In the genomic region with DNA sequence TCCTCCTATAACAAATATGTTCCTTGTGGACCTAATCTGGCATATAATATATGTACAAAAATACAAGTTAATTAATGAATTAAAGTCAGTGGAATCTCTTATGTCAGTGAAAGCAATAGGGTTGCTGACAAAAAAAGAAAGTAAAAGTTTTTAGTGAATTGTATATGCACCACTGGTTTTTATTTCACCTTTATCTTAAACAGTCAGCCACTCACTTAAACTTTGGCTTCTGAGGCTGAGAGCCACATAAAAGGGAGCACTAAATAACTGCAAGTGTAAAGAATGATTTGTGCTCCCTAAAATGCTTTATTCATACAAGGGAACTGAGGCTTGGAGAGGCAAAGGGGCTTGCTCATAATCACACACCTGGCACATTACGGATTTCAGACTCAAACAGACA, we compare ENCODE assay signal across 20 cellular contexts. TPM values are rescaled to one million over a fixed set of nuclear protein-coding genes. Genes with fewer than 3 reads are reported as not detected.
"Had no signal": no experiment of that assay in that cellular context is flagged by ENCODE, and none has a peak within 500 bp of the region (broad histone marks: within the 10 kb centered on the region; RNA-seq: fewer than 3 reads in every experiment).

No MANE protein-coding gene starts in this region.

- H3K27ac ChIP-seq: ascending aorta had no signal

- ATAC-seq: activated T-cell treated with anti-CD3 and anti-CD28 coated beads, Interleukin-2, amount 50 U/mL, for 72 hours; left lobe of liver; mucosa of descending colon; natural killer cell; right cardiac atrium had no signal

- H3K36me3 ChIP-seq: ascending aorta, esophagus muscularis mucosa, spleen had no signal

- DNase-seq: activated CD4-positive, alpha-beta memory T cell treated with anti-CD3 and anti-CD28 coated beads for 36 hours; activated CD8-positive, alpha-beta memory T cell treated with anti-CD3 and anti-CD28 coated beads, Interleukin-2, amount 50 U/mL, for 4 hours; activated gamma-delta T cell treated with Interleukin-2 at 50 U/mL for 16 hours; activated T-cell treated with anti-CD3 and anti-CD28 coated beads, Interleukin-2, amount 50 U/mL, for 72 hours; head of caudate nucleus; mammary epithelial cell; mucosa of descending colon; natural killer cell; nucleus accumbens; right cardiac atrium; spleen; stimulated activated CD4-positive, alpha-beta T cell treated with anti-CD3 and anti-CD28 coated beads, Interleukin-1b, Interleukin-23, amount 100 ng/mL, for 48 hours; stimulated activated naive CD8-positive, alpha-beta T cell treated with anti-CD3 and anti-CD28 coated beads, Interleukin-15, amount 100 ng/mL, for 72 hours had no signal

- H3K4me3 Mint-ChIP-seq: activated CD4-positive, alpha-beta memory T cell treated with anti-CD3 and anti-CD28 coated beads for 36 hours; activated T-cell treated with anti-CD3 and anti-CD28 coated beads, Interleukin-2, amount 50 U/mL, for 72 hours; natural killer cell; stimulated activated naive CD8-positive, alpha-beta T cell treated with anti-CD3 and anti-CD28 coated beads, Interleukin-15, amount 100 ng/mL, for 72 hours had no signal

- H3K4me1 Mint-ChIP-seq: natural killer cell had no signal

- H3K9me3 ChIP-seq: ascending aorta, mucosa of descending colon, spleen had no signal

- H3K27me3 ChIP-seq: ascending aorta, esophagus muscularis mucosa, spleen had no signal

- H3K27ac Mint-ChIP-seq: activated CD4-positive, alpha-beta memory T cell treated with anti-CD3 and anti-CD28 coated beads for 36 hours; activated T-cell treated with anti-CD3 and anti-CD28 coated beads, Interleukin-2, amount 50 U/mL, for 72 hours; natural killer cell; progenitor cell of endocrine pancreas had no signal

- FAIRE-seq: bronchial epithelial cell, islet of Langerhans had no signal

- H3K4me1 ChIP-seq: ascending aorta had no signal

- H3K36me3 Mint-ChIP-seq: activated CD4-positive, alpha-beta memory T cell treated with anti-CD3 and anti-CD28 coated beads for 36 hours; natural killer cell had no signal

- H3K9me3 Mint-ChIP-seq: activated CD4-positive, alpha-beta memory T cell treated with anti-CD3 and anti-CD28 coated beads for 36 hours; activated T-cell treated with anti-CD3 and anti-CD28 coated beads, Interleukin-2, amount 50 U/mL, for 72 hours; natural killer cell; stimulated activated naive CD8-positive, alpha-beta T cell treated with anti-CD3 and anti-CD28 coated beads, Interleukin-15, amount 100 ng/mL, for 72 hours had no signal

- H3K4me3 ChIP-seq: ascending aorta, esophagus muscularis mucosa, mucosa of descending colon, spleen had no signal

RNA-seq across cellular contexts. Expression of gene F13A1, which starts 9.9 kb away (rescaled TPM):
- total RNA-seq: activated CD4-positive, alpha-beta memory T cell treated with anti-CD3 and anti-CD28 coated beads for 36 hours; activated T-cell treated with anti-CD3 and anti-CD28 coated beads, Interleukin-2, amount 50 U/mL, for 72 hours; bronchial epithelial cell; fibroblast of villous mesenchyme; mammary epithelial cell had no signal
- polyA plus RNA-seq: mammary epithelial cell had no signal
